In genomic region chr11:89405629-89406028, GRCh38 we compare ENCODE assay signal across 12 cellular contexts.
DNase-seq lines count a peak whose midpoint lies in the region; ATAC-seq and TF ChIP-seq lines count a peak whose summit lies in the region.
"Had no signal": no experiment of that assay in that cellular context is flagged by ENCODE, and none has a peak within 500 bp of the region (broad histone marks: within the 10 kb centered on the region; RNA-seq: fewer than 3 reads in every experiment).

No MANE protein-coding gene starts in this region.

- peaks cover 0 to 4% (median 0%) of the 10 kb centered on the region in 5 donors for H3K27me3 Mint-ChIP-seq in naive thymus-derived CD4-positive, alpha-beta T cell
- H3K27me3 Mint-ChIP-seq: natural killer cell treated with Interleukin-12 subunit alpha and Interleukin-12 subunit beta and Interleukin-15 and Interleukin-18, amount 100 ng/mL, for 72 hours had no signal

- TF ChIP-seq POLR2A in upper lobe of left lung (IDR thresholded peaks at IDR 0.05), result no peak

- no peak for TF ChIP-seq EP300 in upper lobe of left lung (IDR thresholded peaks at IDR 0.05)

- H3K9me3 Mint-ChIP-seq in naive thymus-derived CD4-positive, alpha-beta T cell, result peaks cover 0 to 2% (median 0%) of the 10 kb centered on the region in 11 donors
- H3K9me3 Mint-ChIP-seq: natural killer cell treated with Interleukin-12 subunit alpha and Interleukin-12 subunit beta and Interleukin-15 and Interleukin-18, amount 100 ng/mL, for 72 hours; T-helper 1 cell treated with Interleukin-12 subunit alpha and Interleukin-12 subunit beta and Interleukin-4 antibody, amounts not matched to agents 30 μg/mL and 1 μg/mL, for 36 hours had no signal

- POLR2A ChIA-PET in AG04450 (lab: Yijun Ruan, JAX) (no interaction called here), RWPE1 (lab: Yijun Ruan, JAX; ENCODE audit: low non-redundant PET) (no interaction called here)
- POLR2A ChIA-PET in naive thymus-derived CD4-positive, alpha-beta T cell (lab: Charles Lee), result no interaction called here

- H3K36me3 ChIP-seq in naive thymus-derived CD4-positive, alpha-beta T cell (ENCODE audit: control insufficient read depth in 2 of 3, insufficient read depth in 3 of 3, low read length in 3 of 3), result no peaks in the 10 kb centered on the region
- no peaks in the 10 kb centered on the region for H3K36me3 ChIP-seq in upper lobe of left lung

- TF ChIP-seq CTCF in AG04450 (IDR thresholded peaks at IDR 0.05; ENCODE audit: low read depth, low read length) (peak; percentile 24; the same call in 1 of the 2 replicates), RWPE1 (conservative IDR thresholded peaks at IDR 0.05; ENCODE audit: low read depth) (peak; percentile 32), upper lobe of left lung (IDR thresholded peaks at IDR 0.05) (no peak)

- intact Hi-C loops in naive thymus-derived CD4-positive, alpha-beta T cell (cut with micrococcal nuclease), result no loop called here

- CTCF ChIA-PET in AG04450 (lab: Charles Lee), result interaction anchor here (0.6 to 0.8 kb wide), 7 partner anchors 13 to 289 kb away, joined by 3 to 6 read pairs (median 4); partner anchors contain the start of gene NOX4
- CTCF ChIA-PET in RWPE1 (lab: Yijun Ruan, JAX), result interaction anchor here (0.6 to 0.7 kb wide), 4 partner anchors 74 to 754 kb away, joined by 3 to 6 read pairs (median 4); no protein-coding TSS in a partner anchor
- CTCF ChIA-PET in naive thymus-derived CD4-positive, alpha-beta T cell (lab: Charles Lee), result no interaction called here

- no peaks in the 10 kb centered on the region for H3K4me1 ChIP-seq in naive thymus-derived CD4-positive, alpha-beta T cell (ENCODE audit: control insufficient read depth in 2 of 2, insufficient read depth in 2 of 2, low read length in 2 of 2)
- H3K4me1 ChIP-seq in upper lobe of left lung, result no peaks in the 10 kb centered on the region

- H3K27ac Mint-ChIP-seq in naive thymus-derived CD4-positive, alpha-beta T cell, result no peak overlapping the region
- H3K27ac Mint-ChIP-seq: natural killer cell treated with Interleukin-12 subunit alpha and Interleukin-12 subunit beta and Interleukin-15 and Interleukin-18, amount 100 ng/mL, for 72 hours; T-helper 1 cell treated with Interleukin-12 subunit alpha and Interleukin-12 subunit beta and Interleukin-4 antibody, amounts not matched to agents 30 μg/mL and 1 μg/mL, for 36 hours had no signal

- H3K4me3 ChIP-seq in AG04450 (ENCODE audit: low read depth, low read length) (no peak overlapping the region), upper lobe of left lung (no peak overlapping the region)
- H3K4me3 ChIP-seq in naive thymus-derived CD4-positive, alpha-beta T cell (ENCODE audit: low read length), result no peak overlapping the region

- H3K4me1 Mint-ChIP-seq in naive thymus-derived CD4-positive, alpha-beta T cell, result no peaks in the 10 kb centered on the region

- no peak overlapping the region for H3K4me3 Mint-ChIP-seq in naive thymus-derived CD4-positive, alpha-beta T cell
- H3K4me3 Mint-ChIP-seq: natural killer cell treated with Interleukin-12 subunit alpha and Interleukin-12 subunit beta and Interleukin-15 and Interleukin-18, amount 100 ng/mL, for 72 hours; T-helper 1 cell treated with Interleukin-12 subunit alpha and Interleukin-12 subunit beta and Interleukin-4 antibody, amounts not matched to agents 30 μg/mL and 1 μg/mL, for 36 hours had no signal

- ATAC-seq in GM21723 (IDR thresholded peaks at IDR 0.05; ENCODE audit: unreplicated experiment), result no peak
- ATAC-seq in naive thymus-derived CD4-positive, alpha-beta T cell, result no peak
- ATAC-seq in upper lobe of left lung (ENCODE audit: low FRiP score in 2 of 2), result no peak
- ATAC-seq: natural killer cell treated with Interleukin-12 subunit alpha and Interleukin-12 subunit beta and Interleukin-15 and Interleukin-18, amount 100 ng/mL, for 72 hours had no signal

- no peaks in the 10 kb centered on the region for H3K36me3 Mint-ChIP-seq in naive thymus-derived CD4-positive, alpha-beta T cell
- H3K36me3 Mint-ChIP-seq: natural killer cell treated with Interleukin-12 subunit alpha and Interleukin-12 subunit beta and Interleukin-15 and Interleukin-18, amount 100 ng/mL, for 72 hours had no signal

- no peaks in the 10 kb centered on the region for H3K27me3 ChIP-seq in AG04450 (ENCODE audit: control insufficient read depth, insufficient read depth, low read length)
- H3K27me3 ChIP-seq in naive thymus-derived CD4-positive, alpha-beta T cell (ENCODE audit: control insufficient read depth in 2 of 2, insufficient read depth in 2 of 2, low read length in 2 of 2), result no peaks in the 10 kb centered on the region
- no peaks in the 10 kb centered on the region for H3K27me3 ChIP-seq in upper lobe of left lung

- 84 to 91% methylated on average over 1 of the region's 1 CpG for WGBS in upper lobe of left lung, 2 donors

- DNase-seq in AG04450 (ENCODE audit: low read depth, low spot score) (no peak), HS-5 (ENCODE audit: low read depth) (peak; percentile 10), RWPE1 (ENCODE audit: low spot score) (peak; percentile 5), glomerular visceral epithelial cell (ENCODE audit: extremely low spot score) (peak; percentile 23), NCI-H146 treated with DMSO at 0.1 percent for 48 hours (lab: John Stamatoyannopoulos, UW; ENCODE audit: unreplicated experiment) (no peak), upper lobe of left lung (no peak)
- no peak for DNase-seq in naive thymus-derived CD4-positive, alpha-beta T cell
- DNase-seq: cerebellar nuclear complex, NCI-H187 treated with DMSO at 0.1 percent for 48 hours had no signal

- no peak overlapping the region for H3K27ac ChIP-seq in AG04450 (ENCODE audit: low read depth, low read length)
- H3K27ac ChIP-seq in RWPE1, result no peak overlapping the region
- no peak overlapping the region for H3K27ac ChIP-seq in naive thymus-derived CD4-positive, alpha-beta T cell (ENCODE audit: low read depth, low read length)
- H3K27ac ChIP-seq in upper lobe of left lung, result no peak overlapping the region

- H3K9me3 ChIP-seq in AG04450 (ENCODE audit: control insufficient read depth, insufficient read depth, low read length), result no peaks in the 10 kb centered on the region
- H3K9me3 ChIP-seq in naive thymus-derived CD4-positive, alpha-beta T cell (ENCODE audit: control insufficient read depth in 2 of 3, low read length in 3 of 3), result no peaks in the 10 kb centered on the region
- no peaks in the 10 kb centered on the region for H3K9me3 ChIP-seq in upper lobe of left lung

Comparison
In these comparisons a context has a peak if more than half of its experiments do, and no peak if none do; other contexts are left out.
1. DNase-seq: peak in HS-5 (single experiment), RWPE1 (single experiment) and glomerular visceral epithelial cell (single experiment); none in AG04450 (single experiment), NCI-H146 treated with DMSO at 0.1 percent for 48 hours (single experiment), naive thymus-derived CD4-positive, alpha-beta T cell (0 of 9) and upper lobe of left lung (0 of 2).
2. CTCF ChIP-seq: peak in AG04450 (single experiment) and RWPE1 (single experiment); none in upper lobe of left lung (0 of 6).